In the genomic region with DNA sequence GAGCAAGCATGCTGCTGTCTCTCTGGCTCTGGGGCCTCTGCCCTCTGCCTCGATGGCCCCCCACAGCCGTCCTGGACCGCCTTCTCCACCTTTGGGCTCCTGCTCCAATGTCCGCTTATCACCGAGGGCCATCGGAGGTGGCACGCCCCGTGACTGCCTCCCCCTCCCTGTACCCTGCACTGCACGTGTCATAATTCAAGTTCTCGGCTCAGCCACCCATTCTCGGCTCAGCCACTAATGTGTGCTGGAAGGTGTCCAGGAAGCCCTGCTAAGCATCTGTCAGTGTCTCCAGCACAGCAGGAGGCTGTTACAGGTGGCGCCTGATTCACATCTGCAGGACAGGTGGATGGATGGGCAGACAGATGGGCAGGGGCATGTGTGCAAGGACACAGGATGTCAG, we compare ENCODE assay signal across 18 cellular contexts. TPM values are rescaled to one million over a fixed set of nuclear protein-coding genes. Genes with fewer than 3 reads are reported as not detected.
DNase-seq lines count a peak whose midpoint lies in the region; ATAC-seq, FAIRE-seq and TF ChIP-seq lines count a peak whose summit lies in the region.
"Had no signal": no experiment of that assay in that cellular context is flagged by ENCODE, and none has a peak within 500 bp of the region (broad histone marks: within the 10 kb centered on the region; RNA-seq: fewer than 3 reads in every experiment).

No MANE protein-coding gene starts in this region.

- H3K27ac ChIP-seq in H1 (ENCODE audit: low read depth, low read length) (no peak overlapping the region), aorta (ENCODE audit: low read depth in 1 of 2, low read length in 2 of 2) (no peak overlapping the region)
- H3K27ac ChIP-seq: breast epithelium, esophagus muscularis mucosa had no signal

- H3K9me3 ChIP-seq in H1 (ENCODE audit: insufficient read depth in 2 of 2, low read depth in 1 of 2, low read length in 1 of 2) (no peaks in the 10 kb centered on the region; a peak in 1 of 4 replicates), aorta (ENCODE audit: control insufficient read depth, low read length) (no peaks in the 10 kb centered on the region)
- H3K9me3 ChIP-seq: breast epithelium, esophagus muscularis mucosa, MG63 had no signal

- no peak for TF ChIP-seq RAD21 in H1 (IDR thresholded peaks at IDR 0.05 in 1 of 2, conservative IDR thresholded peaks at IDR 0.05 in 1 of 2; ENCODE audit: low read depth in 2 of 2, low read length in 2 of 2)

- H3K56ac ChIP-seq in H1 (replicated peaks; ENCODE audit: insufficient read length, low read depth, low read length): peak overlapping the region; percentile 6

- H3K23ac ChIP-seq in H1 (ENCODE audit: insufficient read length): no peak overlapping the region

- no peak overlapping the region for H3K4me2 ChIP-seq in H1 (ENCODE audit: insufficient read depth in 1 of 2, low read depth in 2 of 2, low read length in 2 of 2)

- no peaks in the 10 kb centered on the region for H3K23me2 ChIP-seq in H1 (ENCODE audit: low read depth, low read length)

- H3K79me2 ChIP-seq in H1 (ENCODE audit: control insufficient read depth in 1 of 2, insufficient read depth in 2 of 2, low read length in 2 of 2): no peaks in the 10 kb centered on the region

- H3K27me3 ChIP-seq in H1 (replicated peaks in 1 of 4; ENCODE audit: control insufficient read depth in 3 of 4, extremely low read depth in 1 of 4, insufficient read depth in 3 of 4, low read length in 3 of 4): peaks cover 0 to 5% (median 2%) of the 10 kb centered on the region in 4 experiments; a peak in 2 of 7 replicates
- no peaks in the 10 kb centered on the region for H3K27me3 ChIP-seq in aorta (ENCODE audit: control insufficient read depth in 1 of 2, insufficient read depth in 2 of 2, low read length in 1 of 2)
- H3K27me3 ChIP-seq: MG63 had no signal

- no peak overlapping the region for H2BK5ac ChIP-seq in H1 (ENCODE audit: low read depth, low read length)

- no peak overlapping the region; the same call in 1 of the 2 replicates for H3K18ac ChIP-seq in H1 (ENCODE audit: extremely low read depth, low read length)

- H2BK20ac ChIP-seq in H1 (ENCODE audit: low read length): no peak overlapping the region

- intact Hi-C loops in aorta (cut with DNase I): no loop called here

- H3K36me3 ChIP-seq in H1 (ENCODE audit: control insufficient read depth in 2 of 4, insufficient read depth in 4 of 4, low read length in 3 of 4) (no peaks in the 10 kb centered on the region), aorta (ENCODE audit: control insufficient read depth in 1 of 2, insufficient read depth in 2 of 2, low read length in 1 of 2) (no peaks in the 10 kb centered on the region)
- H3K36me3 ChIP-seq: breast epithelium, esophagus muscularis mucosa, MG63 had no signal

- H3K4me1 ChIP-seq in H1 (replicated peaks in 1 of 4; ENCODE audit: control insufficient read depth in 3 of 4, insufficient read depth in 4 of 4, low read length in 3 of 4) (peaks cover 0 to 3% (median 1%) of the 10 kb centered on the region in 4 experiments; a peak in 2 of 7 replicates), aorta (ENCODE audit: control insufficient read depth in 1 of 2, insufficient read depth in 2 of 2, low read length in 2 of 2) (no peaks in the 10 kb centered on the region)
- H3K4me1 ChIP-seq: breast epithelium had no signal

- no peak overlapping the region for H2AK5ac ChIP-seq in H1 (ENCODE audit: low read depth, low read length)

- TF ChIP-seq EP300 in H1 (IDR thresholded peaks at IDR 0.05; ENCODE audit: borderline replicate concordance in 1 of 2, low read depth in 2 of 2, low read length in 2 of 2): no peak

- no peak overlapping the region for H2BK120ac ChIP-seq in H1 (replicated peaks; ENCODE audit: low read depth, low read length)

- WGBS in H1 (ENCODE audit: extremely low coverage in 1 of 2, insufficient coverage in 1 of 2, insufficient read length in 1 of 2, insufficient replicate concordance in 2 of 2, low coverage in 1 of 2, low lambda C conversion rate in 2 of 2, missing lambda C conversion rate in 1 of 2), 2 experiments: 90% methylated on average over 12 of the region's 12 CpGs; no CpG with 5 or more reads in 1 of the 2 experiments
- 70 to 80% methylated on average over 11 to 12 of the region's 12 CpGs for WGBS in aorta, 2 donors

- no peak overlapping the region for H2BK12ac ChIP-seq in H1 (ENCODE audit: low read depth, low read length)

- peak overlapping the region; percentile 38 for H3K4ac ChIP-seq in H1 (replicated peaks; ENCODE audit: insufficient read length, low read depth, low read length)

- no peak overlapping the region for H3K14ac ChIP-seq in H1 (ENCODE audit: insufficient read length)

- POLR2A ChIA-PET in H1 (lab: Charles Lee; ENCODE audit: partially characterized antibody): no interaction called here

- H4K8ac ChIP-seq in H1 (ENCODE audit: extremely low read depth, insufficient read depth, low read length): peak overlapping the region; percentile 79

- no peak overlapping the region for H4K5ac ChIP-seq in H1 (ENCODE audit: insufficient read length, low read depth, low read length)

- TF ChIP-seq CTCF in H1 (IDR thresholded peaks at IDR 0.05; ENCODE audit: control extremely low read depth in 1 of 3, insufficient read depth in 1 of 3, low read depth in 1 of 3, low read length in 3 of 3): no peak

- H3K9ac ChIP-seq in H1 (replicated peaks in 1 of 4; ENCODE audit: extremely low read depth in 1 of 4, low read depth in 3 of 4, low read length in 3 of 4): no peak overlapping the region

- DNase-seq in DMS153 treated with DMSO at 0.1 percent for 48 hours (lab: John Stamatoyannopoulos, UW; ENCODE audit: unreplicated experiment) (peak; percentile 96), NCI-H146 (lab: John Stamatoyannopoulos, UW) (peak; percentile 94), NCI-H510A (lab: John Stamatoyannopoulos, UW) (peak; percentile 84), H1 (ENCODE audit: low read depth in 1 of 2, low spot score in 2 of 2) (no peak), aorta (no peak)
- DNase-seq: activated naive CD4-positive, alpha-beta T cell treated with anti-CD3 and anti-CD28 coated beads, Interleukin-2, amount 50 U/mL, for 16 hours; immature natural killer cell; MG63; right cardiac atrium; stimulated activated CD4-positive, alpha-beta T cell treated with anti-CD3 and anti-CD28 coated beads, Interleukin-1b, Interleukin-23, amount 100 ng/mL, for 48 hours had no signal

- no peak overlapping the region for H2AFZ ChIP-seq in H1 (ENCODE audit: low read length)

- no peak for TF ChIP-seq POLR2A in H1 (IDR thresholded peaks at IDR 0.05; ENCODE audit: control extremely low read depth in 1 of 2, low read depth in 2 of 2, low read length in 2 of 2)

- CTCF ChIA-PET in H1 (lab: Charles Lee; ENCODE audit: partially characterized antibody): interaction anchor here (1.0 to 4.3 kb wide), 3 partner anchors 11 to 27 kb away, joined by 3 to 45 read pairs (median 3); no protein-coding TSS in a partner anchor

- H4K20me1 ChIP-seq in H1 (replicated peaks in 1 of 2; ENCODE audit: control insufficient read depth in 1 of 2, insufficient read depth in 2 of 2, low read length in 2 of 2): peaks cover 0 to 8% of the 10 kb centered on the region in 2 experiments

- peak overlapping the region; percentile 15 for H4K91ac ChIP-seq in H1 (replicated peaks; ENCODE audit: insufficient read length, low read length)

- no peaks in the 10 kb centered on the region for H3K79me1 ChIP-seq in H1 (ENCODE audit: low read depth, low read length)

- no peak for FAIRE-seq in H1 (lab: Jason Lieb, UNC)

- no peak for ATAC-seq in GM18909 (IDR thresholded peaks at IDR 0.05; ENCODE audit: poor library complexity, unreplicated experiment)
- no peak for ATAC-seq in aorta (ENCODE audit: low FRiP score)
- ATAC-seq in GM21786 (IDR thresholded peaks at IDR 0.05; ENCODE audit: unreplicated experiment): no peak
- no peak for ATAC-seq in HG02759 (IDR thresholded peaks at IDR 0.05; ENCODE audit: unreplicated experiment)
- ATAC-seq: right cardiac atrium had no signal

- H2BK15ac ChIP-seq in H1 (ENCODE audit: low read length): no peak overlapping the region

- H3K4me3 ChIP-seq in H1 (ENCODE audit: extremely low read depth in 1 of 4, insufficient read depth in 2 of 4, low read depth in 3 of 4, low read length in 4 of 4): no peak overlapping the region
- no peak overlapping the region for H3K4me3 ChIP-seq in aorta (ENCODE audit: low read length in 2 of 2)
- H3K4me3 ChIP-seq: breast epithelium, esophagus muscularis mucosa, MG63 had no signal

RNA-seq across cellular contexts. Expression of gene TP73, which starts 45.5 kb away (rescaled TPM):
- 2.9 and 3.1 TPM in 2 replicates for total RNA-seq in H1 (2021; fragmentation: NEBNext Ultra II Directional; extraction: Animal tissue kit (Norgen Biotek cat#: 25700))
- polyA plus RNA-seq in H1 (2011; rRNA removed) (2.6 and 4.2 TPM in 2 replicates), aorta (under 1 TPM in 1 of 2 donors, not detected in 1; 0.38 TPM)
- 1.3 TPM for polyA plus RNA-seq in H1 (2011; cell fraction: cytosol; rRNA removed)
- polyA plus RNA-seq in H1 (2011; cell fraction: nucleus; rRNA removed): 8.4 TPM
- polyA plus RNA-seq in H1 (2012, experiment 1 of 2): 1.2 to 3.8 TPM (median 2.8 TPM) in 4 replicates
- 1.3 TPM for polyA plus RNA-seq in H1 (2012, experiment 2 of 2)
- 2.1 TPM for polyA plus RNA-seq in H1 (2013, experiment 1 of 2)
- 2.3 TPM for polyA plus RNA-seq in H1 (2013, experiment 2 of 2)
- polyA minus RNA-seq in H1 (2011; rRNA and poly(A)+ RNA removed): 1.9 and 3.5 TPM in 2 replicates
- polyA minus RNA-seq in H1 (2011; cell fraction: cytosol; rRNA and poly(A)+ RNA removed): 3.4 TPM
- 6.7 TPM for polyA minus RNA-seq in H1 (2011; cell fraction: nucleus; rRNA and poly(A)+ RNA removed)
- under 1 TPM in 1 of 2 donors, not detected in 1; 0.18 TPM for total RNA-seq in aorta
- total RNA-seq: dermis microvascular lymphatic vessel endothelial cell, esophagus muscularis mucosa had no signal
- polyA plus RNA-seq: immature natural killer cell had no signal

RNA-seq across cellular contexts. Expression of gene WRAP73, which starts 47.9 kb away (rescaled TPM):
- total RNA-seq in H1 (2021; fragmentation: NEBNext Ultra II Directional; extraction: Animal tissue kit (Norgen Biotek cat#: 25700)): 29.7 and 30.3 TPM in 2 replicates
- polyA plus RNA-seq in H1 (2011; rRNA removed): 50.7 and 66.4 TPM in 2 replicates
- polyA plus RNA-seq in H1 (2011; cell fraction: cytosol; rRNA removed): 54.2 TPM
- 183 TPM for polyA plus RNA-seq in H1 (2011; cell fraction: nucleus; rRNA removed)
- polyA plus RNA-seq in H1 (2012, experiment 1 of 2): 29.1 to 37.1 TPM (median 32.3 TPM) in 4 replicates
- 26.5 TPM for polyA plus RNA-seq in H1 (2012, experiment 2 of 2)
- 23.2 TPM for polyA plus RNA-seq in H1 (2013, experiment 1 of 2)
- 21.4 TPM for polyA plus RNA-seq in H1 (2013, experiment 2 of 2)
- 32.3 and 34.3 TPM in 2 replicates for polyA minus RNA-seq in H1 (2011; rRNA and poly(A)+ RNA removed)
- 25.3 TPM for polyA minus RNA-seq in H1 (2011; cell fraction: cytosol; rRNA and poly(A)+ RNA removed)
- polyA minus RNA-seq in H1 (2011; cell fraction: nucleus; rRNA and poly(A)+ RNA removed): 44.8 TPM
- total RNA-seq in aorta: 10 to 100 TPM; 10.6 to 17.4 TPM
- 10 to 100 TPM in 1 of 2 donors, 1 to 10 TPM in 1; 5.8 to 27.8 TPM for polyA plus RNA-seq in aorta

RNA-seq across cellular contexts. Expression of gene CCDC27, which starts 54.4 kb away (rescaled TPM):
- not detected in 2 replicates for total RNA-seq in H1 (2021; fragmentation: NEBNext Ultra II Directional; extraction: Animal tissue kit (Norgen Biotek cat#: 25700))
- 0.15 and 0.17 TPM in 2 replicates for polyA plus RNA-seq in H1 (2011; rRNA removed)
- 0.12 TPM for polyA plus RNA-seq in H1 (2011; cell fraction: cytosol; rRNA removed)
- 0.26 TPM for polyA plus RNA-seq in H1 (2011; cell fraction: nucleus; rRNA removed)
- polyA plus RNA-seq in H1 (2012, experiment 1 of 2): 0.08 to 0.36 TPM (median 0.20 TPM) in 4 replicates
- not detected for polyA plus RNA-seq in H1 (2012, experiment 2 of 2)
- polyA plus RNA-seq in H1 (2013, experiment 1 of 2): 0.04 TPM
- 0.06 TPM for polyA plus RNA-seq in H1 (2013, experiment 2 of 2)
- 0.12 and 0.25 TPM in 2 replicates for polyA minus RNA-seq in H1 (2011; rRNA and poly(A)+ RNA removed)
- polyA minus RNA-seq in H1 (2011; cell fraction: cytosol; rRNA and poly(A)+ RNA removed): not detected
- 0.20 TPM for polyA minus RNA-seq in H1 (2011; cell fraction: nucleus; rRNA and poly(A)+ RNA removed)
- not detected for total RNA-seq in aorta
- polyA plus RNA-seq in aorta: not detected
- total RNA-seq: breast epithelium, dermis microvascular lymphatic vessel endothelial cell, esophagus muscularis mucosa, neural crest cell, subcutaneous adipose tissue had no signal
- polyA plus RNA-seq: immature natural killer cell, right cardiac atrium had no signal

Comparison
In these comparisons a context has a peak if more than half of its experiments do, and no peak if none do; other contexts are left out.
1. DNase-seq: peak in DMS153 treated with DMSO at 0.1 percent for 48 hours (single experiment), NCI-H146 (single experiment) and NCI-H510A (single experiment); none in H1 (0 of 2) and aorta (0 of 2).